In the genomic region with DNA sequence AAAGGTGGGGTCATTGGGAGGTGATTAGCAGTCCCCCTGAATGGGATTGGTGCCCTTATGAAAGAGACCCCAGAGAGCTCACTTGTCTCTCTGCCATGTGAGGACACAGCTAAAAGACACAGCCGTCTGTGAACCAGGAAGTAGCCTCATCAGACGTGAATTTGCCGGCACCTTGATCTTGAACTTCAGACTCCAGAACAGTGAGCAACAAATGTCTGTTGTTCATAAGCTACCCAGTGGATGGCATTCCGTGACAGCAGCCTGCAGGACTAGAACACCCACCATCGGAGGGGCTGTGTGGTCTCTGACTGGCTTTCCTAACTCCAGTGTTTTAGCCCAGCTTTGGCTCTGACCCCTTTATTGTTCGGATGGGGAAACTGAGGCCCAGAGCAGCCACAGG, we compare ENCODE assay signal across 1 cellular context. TPM values are rescaled to one million over a fixed set of nuclear protein-coding genes. Genes with fewer than 3 reads are reported as not detected.
"Had no signal": no experiment of that assay in that cellular context is flagged by ENCODE, and none has a peak within 500 bp of the region (broad histone marks: within the 10 kb centered on the region; RNA-seq: fewer than 3 reads in every experiment).

No MANE protein-coding gene starts in this region.

RNA-seq across cellular contexts. Expression of gene GRAP, which starts 9.2 kb away (rescaled TPM):
- total RNA-seq: osteoblast had no signal
